10 cellular contexts compared by ENCODE assay signal in genomic region chr14:91058017-91058675, GRCh38. TPM values are rescaled to one million over a fixed set of nuclear protein-coding genes. Genes with fewer than 3 reads are reported as not detected.
DNase-seq lines count a peak whose midpoint lies in the region; ATAC-seq, FAIRE-seq and TF ChIP-seq lines count a peak whose summit lies in the region.
"Had no signal": no experiment of that assay in that cellular context is flagged by ENCODE, and none has a peak within 500 bp of the region (broad histone marks: within the 10 kb centered on the region; RNA-seq: fewer than 3 reads in every experiment).

No MANE protein-coding gene starts in this region.

- CTCF ChIA-PET in A549 (lab: Yijun Ruan, JAX) = interaction anchor here (1.4 to 5.1 kb wide), 2 partner anchors 115 to 155 kb away, joined by 6 to 25 read pairs; no protein-coding TSS in a partner anchor
- CTCF ChIA-PET in HEK293 (lab: Yijun Ruan, JAX) = interaction anchor here (0.8 to 2.3 kb wide), 3 partner anchors 10 to 115 kb away, joined by 3 to 8 read pairs (median 4); no protein-coding TSS in a partner anchor

- H3K79me2 ChIP-seq in keratinocyte (ENCODE audit: control insufficient read depth, insufficient read depth, low read length) = no peaks in the 10 kb centered on the region

- H4K20me1 ChIP-seq in keratinocyte (ENCODE audit: control insufficient read depth, extremely low read depth, insufficient read depth, low read length) = no peaks in the 10 kb centered on the region

- H3K27me3 ChIP-seq in keratinocyte (ENCODE audit: control insufficient read depth, extremely low read depth, insufficient read depth, low read length) = no peaks in the 10 kb centered on the region

- peaks cover 20% of the 10 kb centered on the region for H3K36me3 Mint-ChIP-seq in activated T-helper 1 cell treated with anti-CD3 and anti-CD28 coated beads, Interleukin-12 subunit alpha, Interleukin-12 subunit beta, Interleukin-2, Interleukin-4 antibody, amounts not matched to agents 30 ng/mL and 10 ng/mL and 1 ng/mL, durations not matched to agents 14 hours and 24 hours and 36 hours (ENCODE audit: low read depth)

- dilution Hi-C loops in keratinocyte (cut with MboI; ENCODE audit: extremely low pct_ligation_motif_present, low sequenced_read_pairs) = no loop called here

- no peak overlapping the region for H2AFZ ChIP-seq in keratinocyte (ENCODE audit: control insufficient read depth, low read length)

- no peaks in the 10 kb centered on the region for H3K9me1 ChIP-seq in keratinocyte (ENCODE audit: control insufficient read depth, extremely low read depth, insufficient read depth, low read length)

- peak overlapping the region; percentile 82 for H3K4me3 Mint-ChIP-seq in activated T-helper 1 cell treated with anti-CD3 and anti-CD28 coated beads, Interleukin-12 subunit alpha, Interleukin-12 subunit beta, Interleukin-2, Interleukin-4 antibody, amounts not matched to agents 30 ng/mL and 10 ng/mL and 1 ng/mL, durations not matched to agents 14 hours and 24 hours and 36 hours

- ATAC-seq in A549 = no peak
- no peak for ATAC-seq in HG02763 (IDR thresholded peaks at IDR 0.05; ENCODE audit: unreplicated experiment)
- no peak for ATAC-seq in GM19395 (IDR thresholded peaks at IDR 0.05; ENCODE audit: unreplicated experiment)
- ATAC-seq in GM19397 (IDR thresholded peaks at IDR 0.05; ENCODE audit: unreplicated experiment) = no peak

- no peak for TF ChIP-seq EP300 in A549 (IDR thresholded peaks at IDR 0.05)

- TF ChIP-seq RAD21 in A549 (conservative IDR thresholded peaks at IDR 0.05 in 1 of 2, IDR thresholded peaks at IDR 0.05 in 1 of 2) = no peak

- TF ChIP-seq CTCF in A549 (IDR thresholded peaks at IDR 0.05) = no peak
- no peak for TF ChIP-seq CTCF in HEK293 (tag by site-specific recombination; IDR thresholded peaks at IDR 0.05)
- TF ChIP-seq CTCF in keratinocyte (optimal IDR thresholded peaks at IDR 0.05 in 1 of 3, IDR thresholded peaks at IDR 0.05 in 1 of 3, conservative IDR thresholded peaks at IDR 0.05 in 1 of 3; ENCODE audit: extremely low read depth in 1 of 3, insufficient read depth in 2 of 3, low read length in 3 of 3) = no peak

- no peak for FAIRE-seq in A549 (lab: Jason Lieb, UNC)
- FAIRE-seq in keratinocyte (lab: Jason Lieb, UNC) = peak; percentile 39

- H3K9me3 Mint-ChIP-seq in activated T-helper 1 cell treated with anti-CD3 and anti-CD28 coated beads, Interleukin-12 subunit alpha, Interleukin-12 subunit beta, Interleukin-2, Interleukin-4 antibody, amounts not matched to agents 30 ng/mL and 10 ng/mL and 1 ng/mL, durations not matched to agents 14 hours and 24 hours and 36 hours = no peaks in the 10 kb centered on the region

- 38% methylated on average over 7 of the region's 7 CpGs for WGBS in A549 (ENCODE audit: missing lambda C conversion rate)

- no peak overlapping the region for H3K27ac ChIP-seq in A549
- no peak overlapping the region for H3K27ac ChIP-seq in HEK293 (ENCODE audit: extremely low read depth, low read depth, low read length)
- no peak overlapping the region for H3K27ac ChIP-seq in keratinocyte (ENCODE audit: control insufficient read depth, insufficient read depth, low read length)

- H3K36me3 ChIP-seq in HEK293 (ENCODE audit: control insufficient read depth in 2 of 2, insufficient read depth in 1 of 2, low read length in 2 of 2) = no peaks in the 10 kb centered on the region
- no peaks in the 10 kb centered on the region for H3K36me3 ChIP-seq in keratinocyte (ENCODE audit: control insufficient read depth in 2 of 2, extremely low read depth in 1 of 2, insufficient read depth in 2 of 2, low read length in 2 of 2)

- intact Hi-C loops in activated T-helper 1 cell treated with anti-CD3 and anti-CD28 coated beads, Interleukin-12 subunit alpha, Interleukin-12 subunit beta, Interleukin-2, Interleukin-4 antibody, amounts not matched to agents 30 ng/mL and 10 ng/mL and 1 ng/mL, durations not matched to agents 14 hours and 24 hours and 36 hours (cut with micrococcal nuclease) = no loop called here

- peaks cover 22% of the 10 kb centered on the region for H3K4me1 ChIP-seq in A549
- H3K4me1 ChIP-seq in HEK293 (ENCODE audit: control insufficient read depth, insufficient read depth, low read length) = peaks cover 25% of the 10 kb centered on the region
- H3K4me1 ChIP-seq in keratinocyte (ENCODE audit: control insufficient read depth, extremely low read depth, insufficient read depth, low read length) = peaks cover 10% of the 10 kb centered on the region

- no peak overlapping the region for H3K9ac ChIP-seq in keratinocyte (ENCODE audit: control insufficient read depth, extremely low read depth, insufficient read depth, low read length)

- H3K9me3 ChIP-seq in A549 = no peaks in the 10 kb centered on the region
- H3K9me3 ChIP-seq in HEK293 (ENCODE audit: control insufficient read depth, insufficient read depth, low read depth, low read length) = no peaks in the 10 kb centered on the region
- no peaks in the 10 kb centered on the region for H3K9me3 ChIP-seq in keratinocyte (ENCODE audit: control insufficient read depth, low read depth, low read length)

- H3K4me2 ChIP-seq in A549 (peak overlapping the region; percentile 76), keratinocyte (ENCODE audit: control insufficient read depth, extremely low read depth, insufficient read depth, low read depth, low read length) (no peak overlapping the region)

- H3K27me3 Mint-ChIP-seq in activated T-helper 1 cell treated with anti-CD3 and anti-CD28 coated beads, Interleukin-12 subunit alpha, Interleukin-12 subunit beta, Interleukin-2, Interleukin-4 antibody, amounts not matched to agents 30 ng/mL and 10 ng/mL and 1 ng/mL, durations not matched to agents 14 hours and 24 hours and 36 hours (ENCODE audit: insufficient read depth) = no peaks in the 10 kb centered on the region

- DNase-seq in A549 (ENCODE audit: low read depth in 1 of 2, low spot score in 1 of 2) (no peak), keratinocyte (ENCODE audit: low read depth, low spot score) (no peak), DMS79 treated with DMSO at 0.1 percent for 48 hours (lab: John Stamatoyannopoulos, UW) (no peak)
- DNase-seq in activated T-helper 1 cell treated with anti-CD3 and anti-CD28 coated beads, Interleukin-12 subunit alpha, Interleukin-12 subunit beta, Interleukin-2, Interleukin-4 antibody, amounts not matched to agents 30 ng/mL and 10 ng/mL and 1 ng/mL, durations not matched to agents 14 hours and 24 hours and 36 hours (ENCODE audit: low spot score) = no peak
- DNase-seq: activated naive CD4-positive, alpha-beta T cell treated with anti-CD3 and anti-CD28 coated beads for 36 hours; NCI-H1105 had no signal

- H3K4me3 ChIP-seq in A549 = no peak overlapping the region
- no peak overlapping the region; the same call in 1 of the 2 replicates for H3K4me3 ChIP-seq in HEK293 (ENCODE audit: low read depth, low read length)
- H3K4me3 ChIP-seq in keratinocyte (ENCODE audit: control insufficient read depth in 2 of 3, extremely low read depth in 1 of 3, insufficient read depth in 2 of 3, low read depth in 1 of 3, low read length in 3 of 3) = no peak overlapping the region

- H3K27ac Mint-ChIP-seq in activated T-helper 1 cell treated with anti-CD3 and anti-CD28 coated beads, Interleukin-12 subunit alpha, Interleukin-12 subunit beta, Interleukin-2, Interleukin-4 antibody, amounts not matched to agents 30 ng/mL and 10 ng/mL and 1 ng/mL, durations not matched to agents 14 hours and 24 hours and 36 hours = no peak overlapping the region
- H3K27ac Mint-ChIP-seq: activated naive CD4-positive, alpha-beta T cell treated with anti-CD3 and anti-CD28 coated beads for 36 hours had no signal

- H3K4me1 Mint-ChIP-seq in activated T-helper 1 cell treated with anti-CD3 and anti-CD28 coated beads, Interleukin-12 subunit alpha, Interleukin-12 subunit beta, Interleukin-2, Interleukin-4 antibody, amounts not matched to agents 30 ng/mL and 10 ng/mL and 1 ng/mL, durations not matched to agents 14 hours and 24 hours and 36 hours (ENCODE audit: low read depth) = peaks cover 49% of the 10 kb centered on the region

- POLR2A ChIA-PET in A549 (lab: Yijun Ruan, JAX) (no interaction called here), HEK293 (lab: Yijun Ruan, JAX) (interaction anchor here (0.6 kb wide), 1 partner anchor 9 kb away, joined by 3 read pairs; no protein-coding TSS in a partner anchor)

- TF ChIP-seq POLR2A in A549 (IDR thresholded peaks at IDR 0.05; ENCODE audit: low read length) = no peak

RNA-seq across cellular contexts. Expression of gene RPS6KA5, which starts 2.3 kb away (rescaled TPM):
- 3.6 and 4.1 TPM in 2 replicates for polyA plus RNA-seq in A549 (2011; rRNA removed)
- 0.89 and 1.1 TPM in 2 replicates for polyA plus RNA-seq in A549 (2012; cell fraction: cytosol; rRNA removed)
- polyA plus RNA-seq in A549 (2012; cell fraction: nucleus; rRNA removed) = 0.74 and 1.1 TPM in 2 replicates
- polyA plus RNA-seq in A549 (2017; fragmentation: RNase III; extraction: RNeasy Plus Mini Kit Qiagen cat#74134 plus additional on column Dnase treatment) = 2.2 to 3.2 TPM (median 3.0 TPM) in 3 replicates
- polyA minus RNA-seq in A549 (2011; rRNA and poly(A)+ RNA removed) = 1.5 and 1.8 TPM in 2 replicates
- 16.6 and 16.7 TPM in 2 replicates for total RNA-seq in activated T-helper 1 cell treated with anti-CD3 and anti-CD28 coated beads, Interleukin-12 subunit alpha, Interleukin-12 subunit beta, Interleukin-2, Interleukin-4 antibody, amounts not matched to agents 30 ng/mL and 10 ng/mL and 1 ng/mL, durations not matched to agents 14 hours and 24 hours and 36 hours
- 1.4 to 2.9 TPM (median 2.6 TPM) in 3 replicates for polyA plus RNA-seq in keratinocyte
- 9.8 TPM for polyA plus RNA-seq in keratinocyte (2011; ENCODE audit: low read depth)
- polyA plus RNA-seq in keratinocyte (2011; cell fraction: cytosol; rRNA removed) = 1.0 and 1.5 TPM in 2 replicates
- 2.4 and 2.5 TPM in 2 replicates for polyA plus RNA-seq in keratinocyte (2011; cell fraction: nucleus; rRNA removed)
- polyA plus RNA-seq in keratinocyte (2012; ENCODE audit: low replicate concordance) = 1.7 and 4.0 TPM in 2 replicates
- polyA minus RNA-seq in keratinocyte = 0.62 to 3.0 TPM (median 1.5 TPM) in 3 replicates
- 1.9 TPM for polyA minus RNA-seq in keratinocyte (2011; cell fraction: cytosol; rRNA and poly(A)+ RNA removed)
- 2.0 and 6.7 TPM in 2 replicates for polyA minus RNA-seq in keratinocyte (2011; cell fraction: nucleus; rRNA and poly(A)+ RNA removed)

RNA-seq across cellular contexts. Expression of gene DGLUCY, which starts 55.7 kb away (rescaled TPM):
- polyA plus RNA-seq in A549 (2011; rRNA removed) = 14.4 and 17.9 TPM in 2 replicates
- polyA plus RNA-seq in A549 (2012; cell fraction: cytosol; rRNA removed) = 13.3 and 15.7 TPM in 2 replicates
- polyA plus RNA-seq in A549 (2012; cell fraction: nucleus; rRNA removed) = 36.5 and 41.5 TPM in 2 replicates
- 17.5 to 19.4 TPM (median 18.2 TPM) in 3 replicates for polyA plus RNA-seq in A549 (2017; fragmentation: RNase III; extraction: RNeasy Plus Mini Kit Qiagen cat#74134 plus additional on column Dnase treatment)
- polyA minus RNA-seq in A549 (2011; rRNA and poly(A)+ RNA removed) = 25.3 and 26.0 TPM in 2 replicates
- 28.2 and 28.6 TPM in 2 replicates for total RNA-seq in activated T-helper 1 cell treated with anti-CD3 and anti-CD28 coated beads, Interleukin-12 subunit alpha, Interleukin-12 subunit beta, Interleukin-2, Interleukin-4 antibody, amounts not matched to agents 30 ng/mL and 10 ng/mL and 1 ng/mL, durations not matched to agents 14 hours and 24 hours and 36 hours
- polyA plus RNA-seq in keratinocyte = 13.7 to 33.1 TPM (median 19.4 TPM) in 3 replicates
- polyA plus RNA-seq in keratinocyte (2011; ENCODE audit: low read depth) = 4.7 TPM
- polyA plus RNA-seq in keratinocyte (2011; cell fraction: cytosol; rRNA removed) = 11.7 and 12.0 TPM in 2 replicates
- polyA plus RNA-seq in keratinocyte (2011; cell fraction: nucleus; rRNA removed) = 32.9 and 39.7 TPM in 2 replicates
- 5.8 and 22.4 TPM in 2 replicates for polyA plus RNA-seq in keratinocyte (2012; ENCODE audit: low replicate concordance)
- 15.9 to 44.8 TPM (median 24.6 TPM) in 3 replicates for polyA minus RNA-seq in keratinocyte
- 19.0 TPM for polyA minus RNA-seq in keratinocyte (2011; cell fraction: cytosol; rRNA and poly(A)+ RNA removed)
- polyA minus RNA-seq in keratinocyte (2011; cell fraction: nucleus; rRNA and poly(A)+ RNA removed) = 23.3 and 28.5 TPM in 2 replicates
